17 cellular contexts compared by ENCODE assay signal in the genomic region with DNA sequence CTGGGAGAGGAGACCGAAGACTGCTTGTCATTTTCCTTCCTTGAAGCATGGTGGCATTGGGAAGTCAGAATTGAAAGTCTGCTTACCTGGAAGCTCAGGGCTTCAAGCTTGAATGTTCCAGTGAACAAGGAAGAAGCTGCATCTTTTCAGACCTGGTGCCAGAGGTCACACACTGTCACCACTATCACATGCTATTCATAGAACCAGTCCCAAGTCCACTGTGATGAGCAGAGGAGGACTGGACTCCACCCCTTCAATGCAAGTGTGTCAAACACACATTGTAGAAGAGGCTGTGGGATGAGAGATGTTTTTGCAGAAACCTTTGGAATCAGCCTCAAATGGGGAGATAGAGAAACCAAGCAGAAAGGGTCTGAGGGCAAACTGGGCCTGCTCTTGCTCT.
"Had no signal": no experiment of that assay in that cellular context is flagged by ENCODE, and none has a peak within 500 bp of the region (broad histone marks: within the 10 kb centered on the region; RNA-seq: fewer than 3 reads in every experiment).

No MANE protein-coding gene starts in this region.

- FAIRE-seq: TTC549 had no signal

- H3K4me3 Mint-ChIP-seq: activated naive CD8-positive, alpha-beta T cell treated with anti-CD3 and anti-CD28 coated beads, Interleukin-2, amount 10 ng/mL, durations not matched to agents 7 days and 5 days; naive thymus-derived CD8-positive, alpha-beta T cell; stimulated activated naive CD8-positive, alpha-beta T cell treated with anti-CD3 and anti-CD28 coated beads, Interleukin-15, Interleukin-2, amounts not matched to agents 100 ng/mL and 50 ng/mL, for 24 hours; T-helper 2 cell treated with Interferon-gamma antibody and Interleukin-4, amounts not matched to agents 5 μg/mL and 100 μg/mL, for 36 hours had no signal

- H3K4me1 Mint-ChIP-seq: activated naive CD8-positive, alpha-beta T cell treated with anti-CD3 and anti-CD28 coated beads, Interleukin-2, amount 10 ng/mL, durations not matched to agents 7 days and 5 days; naive thymus-derived CD8-positive, alpha-beta T cell had no signal

- H3K27me3 Mint-ChIP-seq: activated naive CD8-positive, alpha-beta T cell treated with anti-CD3 and anti-CD28 coated beads, Interleukin-2, amount 10 ng/mL, durations not matched to agents 7 days and 5 days; stimulated activated naive CD8-positive, alpha-beta T cell treated with anti-CD3 and anti-CD28 coated beads, Interleukin-15, Interleukin-2, amounts not matched to agents 100 ng/mL and 50 ng/mL, for 24 hours had no signal

- ATAC-seq: naive thymus-derived CD8-positive, alpha-beta T cell had no signal

- H3K36me3 ChIP-seq: left ventricle myocardium inferior, tibial nerve had no signal

- H3K9me3 ChIP-seq: left ventricle myocardium inferior, tibial nerve had no signal

- H3K4me3 ChIP-seq: dorsolateral prefrontal cortex, left ventricle myocardium inferior, skin epidermis, tibial nerve had no signal

- H3K27ac Mint-ChIP-seq: activated naive CD8-positive, alpha-beta T cell treated with anti-CD3 and anti-CD28 coated beads, Interleukin-2, amount 10 ng/mL, durations not matched to agents 7 days and 5 days; activated T-helper 2 cell treated with anti-CD3 and anti-CD28 coated beads, Interferon-gamma antibody, Interleukin-2, Interleukin-4, amounts not matched to agents 10 μg/mL and 5 μg/mL and 100 μg/mL, durations not matched to agents 14 hours and 24 hours and 36 hours; naive thymus-derived CD8-positive, alpha-beta T cell; stimulated activated naive CD8-positive, alpha-beta T cell treated with anti-CD3 and anti-CD28 coated beads, Interleukin-15, Interleukin-2, amounts not matched to agents 100 ng/mL and 50 ng/mL, for 24 hours; T-helper 2 cell treated with Interferon-gamma antibody and Interleukin-4, amounts not matched to agents 5 μg/mL and 100 μg/mL, for 36 hours had no signal

- H3K4me1 ChIP-seq: left ventricle myocardium inferior, tibial nerve had no signal

- H3K9me3 Mint-ChIP-seq: activated naive CD8-positive, alpha-beta T cell treated with anti-CD3 and anti-CD28 coated beads, Interleukin-2, amount 10 ng/mL, durations not matched to agents 7 days and 5 days; activated T-helper 2 cell treated with anti-CD3 and anti-CD28 coated beads, Interferon-gamma antibody, Interleukin-2, Interleukin-4, amounts not matched to agents 10 μg/mL and 5 μg/mL and 100 μg/mL, durations not matched to agents 14 hours and 24 hours and 36 hours; stimulated activated naive CD8-positive, alpha-beta T cell treated with anti-CD3 and anti-CD28 coated beads, Interleukin-15, Interleukin-2, amounts not matched to agents 100 ng/mL and 50 ng/mL, for 24 hours; T-helper 2 cell treated with Interferon-gamma antibody and Interleukin-4, amounts not matched to agents 5 μg/mL and 100 μg/mL, for 36 hours had no signal

- DNase-seq: activated CD4-positive, alpha-beta T cell treated with anti-CD3 and anti-CD28 coated beads, Interleukin-2, amount 50 U/mL, for 4 hours; activated naive CD4-positive, alpha-beta T cell treated with Interleukin-2 at 50 U/mL for 16 hours; activated naive CD8-positive, alpha-beta T cell treated with anti-CD3 and anti-CD28 coated beads, Interleukin-2, amount 10 ng/mL, durations not matched to agents 7 days and 5 days; dorsolateral prefrontal cortex; foreskin melanocyte; glutamatergic neuron; islet precursor cell; left ventricle myocardium inferior; naive thymus-derived CD8-positive, alpha-beta T cell; stimulated activated CD4-positive, alpha-beta T cell treated with anti-CD3 and anti-CD28 coated beads, Interleukin-15, amount 100 ng/mL, for 24 hours; stimulated activated CD4-positive, alpha-beta T cell treated with anti-CD3 and anti-CD28 coated beads, Interleukin-2, amount 100 ng/mL, for 48 hours had no signal

- H3K27me3 ChIP-seq: tibial nerve had no signal

- H3K36me3 Mint-ChIP-seq: activated naive CD8-positive, alpha-beta T cell treated with anti-CD3 and anti-CD28 coated beads, Interleukin-2, amount 10 ng/mL, durations not matched to agents 7 days and 5 days; naive thymus-derived CD8-positive, alpha-beta T cell had no signal

- H3K27ac ChIP-seq: dorsolateral prefrontal cortex, left ventricle myocardium inferior, skin epidermis, tibial nerve had no signal
